8 cellular contexts compared by ENCODE assay signal in genomic region chr17:27473748-27474609, GRCh38. TPM values are rescaled to one million over a fixed set of nuclear protein-coding genes. Genes with fewer than 3 reads are reported as not detected.
A peak's percentile ranks its signal among the peaks of the same experiment; 100 is the strongest.
DNase-seq lines count a peak whose midpoint lies in the region; ATAC-seq and TF ChIP-seq lines count a peak whose summit lies in the region.

No MANE protein-coding gene starts in this region.

- ATAC-seq in Right ventricle myocardium superior (ENCODE audit: poor library complexity) (peak; percentile 65), right cardiac atrium (peak; percentile 38 to 62), omental fat pad (ENCODE audit: low FRiP score) (no peak)

- 38% methylated on average over 8 of the region's 8 CpGs for WGBS in right cardiac atrium

- H3K36me3 ChIP-seq in right atrium auricular region (no peaks in the 10 kb centered on the region), KOPT-K1 (ENCODE audit: insufficient read depth, low read length) (no peaks in the 10 kb centered on the region)

- H3K9me3 ChIP-seq in right atrium auricular region (no peaks in the 10 kb centered on the region), KOPT-K1 (ENCODE audit: insufficient read depth, low read length, poor library complexity, severe bottlenecking) (no peaks in the 10 kb centered on the region), right cardiac atrium (ENCODE audit: control insufficient read depth, low read length) (no peaks in the 10 kb centered on the region)

- H3K4me3 ChIP-seq in right atrium auricular region (no peak overlapping the region), right cardiac atrium (ENCODE audit: low read length) (no peak overlapping the region)

- H3K27ac ChIP-seq in right atrium auricular region (peak overlapping the region in 1 of 2 donors; percentile 4), KOPT-K1 (ENCODE audit: low read depth, low read length, poor library complexity, severe bottlenecking) (peak overlapping the region; percentile 52), right cardiac atrium (ENCODE audit: low read length) (no peak overlapping the region)

- no peak for TF ChIP-seq CTCF in right atrium auricular region (IDR thresholded peaks at IDR 0.05)
- no peak for TF ChIP-seq CTCF in omental fat pad (IDR thresholded peaks at IDR 0.05)

- H3K27me3 ChIP-seq in right atrium auricular region (no peaks in the 10 kb centered on the region), right cardiac atrium (ENCODE audit: control insufficient read depth, insufficient read depth) (no peaks in the 10 kb centered on the region)

- DNase-seq in Right ventricle myocardium superior (peak; percentile 77), right atrium auricular region (ENCODE audit: low spot score) (no peak), right cardiac atrium (peak; percentile 57 to 83 (median 79)), omental fat pad (ENCODE audit: low spot score) (no peak), SW 1271 (lab: John Stamatoyannopoulos, UW) (no peak)
- peak; percentile 50 to 79 for DNase-seq in activated CD8-positive, alpha-beta memory T cell treated with anti-CD3 and anti-CD28 coated beads for 4 hours (ENCODE audit: low read depth in 2 of 2)
- DNase-seq in stimulated activated CD8-positive, alpha-beta memory T cell treated with anti-CD3 and anti-CD28 coated beads, Interleukin-15, amount 100 ng/mL, for 4 hours (ENCODE audit: low read depth in 2 of 2): peak; percentile 58 to 80

- H3K4me1 ChIP-seq in right atrium auricular region (peaks cover 0 to 56% of the 10 kb centered on the region in 2 donors), right cardiac atrium (ENCODE audit: control insufficient read depth, insufficient read depth, low read length) (peaks cover 6% of the 10 kb centered on the region)

- intact Hi-C loops in Right ventricle myocardium superior (cut with DNase I): no loop called here
- intact Hi-C loops in right cardiac atrium (cut with DNase I): no loop called here

RNA-seq across cellular contexts. Expression of gene KSR1, which starts 17.7 kb away (rescaled TPM):
- 8.3 TPM for total RNA-seq in Right ventricle myocardium superior
- 10 to 100 TPM in 1 of 2 donors, 1 to 10 TPM in 1; 7.9 to 10.2 TPM for total RNA-seq in right atrium auricular region
- 10 to 100 TPM; 13.1 to 22.7 (median 14.1) TPM for total RNA-seq in right cardiac atrium
- 8.7 TPM for polyA plus RNA-seq in right cardiac atrium
- 10 to 100 TPM; 25.8 to 42.3 (median 33.9) TPM for total RNA-seq in omental fat pad

Comparison
In these comparisons a context has a peak if more than half of its experiments do, and no peak if none do; other contexts are left out.
1. DNase-seq: peak in Right ventricle myocardium superior (single experiment), activated CD8-positive, alpha-beta memory T cell treated with anti-CD3 and anti-CD28 coated beads for 4 hours (2 of 2), right cardiac atrium (3 of 3) and stimulated activated CD8-positive, alpha-beta memory T cell treated with anti-CD3 and anti-CD28 coated beads, Interleukin-15, amount 100 ng/mL, for 4 hours (2 of 2); none in right atrium auricular region (single experiment), omental fat pad (single experiment) and SW 1271 (0 of 2).